ENCODE assay signal across 17 cellular contexts in the genomic region with DNA sequence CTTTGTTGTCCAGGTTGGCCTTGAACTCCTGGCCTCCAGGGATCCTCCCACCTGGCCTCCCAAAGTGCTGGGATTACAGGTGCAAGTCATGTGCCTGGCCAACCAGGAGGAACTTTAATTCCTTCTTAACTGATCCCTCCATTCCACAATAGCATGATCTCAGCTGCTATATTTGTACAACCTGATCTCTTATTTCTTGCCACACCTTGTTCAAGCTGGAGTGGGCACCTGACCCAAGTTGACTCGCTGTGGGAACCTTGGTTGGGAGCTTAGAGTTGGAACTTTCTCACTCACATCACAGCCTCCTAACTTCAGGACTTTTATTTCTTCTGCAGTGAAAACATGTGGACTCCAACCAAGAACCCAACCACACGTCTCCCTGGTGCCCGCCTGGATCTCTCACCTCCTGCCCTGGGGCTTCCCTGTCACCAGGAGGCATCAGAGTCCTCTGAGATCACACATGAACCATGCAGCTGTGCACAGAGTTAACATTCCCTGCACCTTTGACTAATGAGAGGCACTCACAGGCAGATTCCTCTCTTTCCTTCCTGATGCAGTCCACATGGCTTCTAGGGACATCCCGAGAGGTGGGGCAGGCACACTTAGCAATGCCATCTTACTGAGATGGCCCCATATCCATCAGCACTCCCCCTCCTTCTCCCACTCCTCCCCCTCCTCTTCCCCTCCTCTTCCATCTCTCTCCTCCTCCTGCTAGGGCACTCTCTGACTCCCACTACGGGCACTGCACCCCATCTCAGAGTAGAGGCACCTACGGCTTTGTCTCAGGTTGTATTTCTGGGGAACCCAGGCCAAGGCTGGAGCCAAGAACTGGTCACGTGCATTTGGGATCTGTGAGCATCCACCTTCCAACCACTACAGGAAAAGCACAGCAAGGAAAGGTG. TPM values are rescaled to one million over a fixed set of nuclear protein-coding genes. Genes with fewer than 3 reads are reported as not detected.
DNase-seq lines count a peak whose midpoint lies in the region; ATAC-seq, FAIRE-seq and TF ChIP-seq lines count a peak whose summit lies in the region.
"Had no signal": no experiment of that assay in that cellular context is flagged by ENCODE, and none has a peak within 500 bp of the region (broad histone marks: within the 10 kb centered on the region; RNA-seq: fewer than 3 reads in every experiment).

No MANE protein-coding gene starts in this region.

- H3K4me2 ChIP-seq in A549, result no peak overlapping the region

- TF ChIP-seq POLR2A in A549 (IDR thresholded peaks at IDR 0.05; ENCODE audit: low read length), result no peak
- no peak for TF ChIP-seq POLR2A in right lobe of liver (IDR thresholded peaks at IDR 0.05)

- H3K4me3 ChIP-seq in A549 (no peak overlapping the region), RWPE2 (ENCODE audit: severe bottlenecking) (no peak overlapping the region), right lobe of liver (no peak overlapping the region), H7 (ENCODE audit: insufficient read depth, low read depth, low read length) (no peak overlapping the region)
- no peak overlapping the region for H3K4me3 ChIP-seq in CD8-positive, alpha-beta T cell (ENCODE audit: low read depth, low read length)
- H3K4me3 ChIP-seq: GM12878, skin epidermis had no signal

- peaks cover 12% of the 10 kb centered on the region for H3K36me3 ChIP-seq in RWPE2 (ENCODE audit: low read depth)
- peaks cover 0 to 11% (median 2%) of the 10 kb centered on the region in 4 donors for H3K36me3 ChIP-seq in right lobe of liver
- no peaks in the 10 kb centered on the region for H3K36me3 ChIP-seq in H7 (replicated peaks; ENCODE audit: control insufficient read depth, insufficient read depth, low read length)
- H3K36me3 ChIP-seq in CD8-positive, alpha-beta T cell (ENCODE audit: insufficient read depth, low read length), result no peaks in the 10 kb centered on the region

- FAIRE-seq in A549 (lab: Jason Lieb, UNC), result no peak
- FAIRE-seq: GM12878 had no signal

- H3K27me3 ChIP-seq in RWPE2 (ENCODE audit: insufficient read depth, poor library complexity, severe bottlenecking), result no peaks in the 10 kb centered on the region
- H3K27me3 ChIP-seq in right lobe of liver, result no peaks in the 10 kb centered on the region
- no peaks in the 10 kb centered on the region for H3K27me3 ChIP-seq in H7 (ENCODE audit: control insufficient read depth, insufficient read depth, low read length)
- no peaks in the 10 kb centered on the region for H3K27me3 ChIP-seq in CD8-positive, alpha-beta T cell (ENCODE audit: insufficient read depth, low read length)

- no peaks in the 10 kb centered on the region for H3K9me3 Mint-ChIP-seq in CD8-positive, alpha-beta T cell
- H3K9me3 Mint-ChIP-seq: activated B cell treated with CpG ODN at 0.5 μM for 24 hours; activated naive CD4-positive, alpha-beta T cell treated with anti-CD3 and anti-CD28 coated beads, Interleukin-2, amount 10 ng/mL, durations not matched to agents 7 days and 5 days; brain had no signal

- H3K4me3 Mint-ChIP-seq in CD8-positive, alpha-beta T cell, result no peak overlapping the region
- H3K4me3 Mint-ChIP-seq: activated B cell treated with CpG ODN at 0.5 μM for 24 hours; activated naive CD4-positive, alpha-beta T cell treated with anti-CD3 and anti-CD28 coated beads, Interleukin-2, amount 10 ng/mL, durations not matched to agents 7 days and 5 days had no signal

- H3K9me3 ChIP-seq in A549 (no peaks in the 10 kb centered on the region), RWPE2 (ENCODE audit: severe bottlenecking) (no peaks in the 10 kb centered on the region), right lobe of liver (no peaks in the 10 kb centered on the region)
- no peaks in the 10 kb centered on the region for H3K9me3 ChIP-seq in CD8-positive, alpha-beta T cell (ENCODE audit: low read length)

- WGBS in A549 (ENCODE audit: missing lambda C conversion rate), result 83% methylated on average over 7 of the region's 7 CpGs
- WGBS in right lobe of liver (ENCODE audit: insufficient coverage, low coverage, low lambda C conversion rate, missing lambda C conversion rate), result 86% methylated on average over 6 of the region's 7 CpGs

- no peaks in the 10 kb centered on the region for H3K4me1 Mint-ChIP-seq in CD8-positive, alpha-beta T cell (ENCODE audit: low read depth)
- H3K4me1 Mint-ChIP-seq: activated B cell treated with CpG ODN at 0.5 μM for 24 hours; activated naive CD4-positive, alpha-beta T cell treated with anti-CD3 and anti-CD28 coated beads, Interleukin-2, amount 10 ng/mL, durations not matched to agents 7 days and 5 days; brain had no signal

- DNase-seq in A549 (ENCODE audit: low read depth in 1 of 2, low spot score in 1 of 2) (peak in 1 of 2 experiments; percentile 20), EH (ENCODE audit: low read depth) (peak; percentile 15), RWPE2 (ENCODE audit: low spot score) (peak; percentile 45), right lobe of liver (no peak), ureter (ENCODE audit: low spot score) (no peak), NCI-H1436 (lab: John Stamatoyannopoulos, UW) (no peak), H7 (no peak)
- DNase-seq in CD8-positive, alpha-beta T cell, result no peak
- DNase-seq: activated B cell treated with CpG ODN at 0.5 μM for 24 hours; activated naive CD4-positive, alpha-beta T cell treated with anti-CD3 and anti-CD28 coated beads, Interleukin-2, amount 10 ng/mL, durations not matched to agents 7 days and 5 days; DMS79 treated with DMSO at 0.1 percent for 48 hours; OCI-M1; stimulated activated naive CD4-positive, alpha-beta T cell treated with Interleukin-2 at 50 U/mL for 16 hours; SW 1271 had no signal

- H3K4me1 ChIP-seq in A549 (no peaks in the 10 kb centered on the region), RWPE2 (ENCODE audit: insufficient read depth, poor library complexity, severe bottlenecking) (no peaks in the 10 kb centered on the region), right lobe of liver (no peaks in the 10 kb centered on the region)
- no peaks in the 10 kb centered on the region for H3K4me1 ChIP-seq in CD8-positive, alpha-beta T cell (ENCODE audit: insufficient read depth, low read length)

- ATAC-seq in A549 (peak; percentile 61 to 63), RWPE2 (ENCODE audit: low read depth) (peak; percentile 38; the same call in 2 of the 3 replicates), right lobe of liver (peak in 3 of 4 donors; percentile 20 to 38 (median 36))
- no peak for ATAC-seq in CD8-positive, alpha-beta T cell
- ATAC-seq: GM12878 had no signal

- no peaks in the 10 kb centered on the region for H3K27me3 Mint-ChIP-seq in CD8-positive, alpha-beta T cell (ENCODE audit: low read depth)
- H3K27me3 Mint-ChIP-seq: activated B cell treated with CpG ODN at 0.5 μM for 24 hours; activated naive CD4-positive, alpha-beta T cell treated with anti-CD3 and anti-CD28 coated beads, Interleukin-2, amount 10 ng/mL, durations not matched to agents 7 days and 5 days; brain had no signal

- no peak for TF ChIP-seq CTCF in A549 (IDR thresholded peaks at IDR 0.05)
- TF ChIP-seq CTCF in RWPE2 (IDR thresholded peaks at IDR 0.05; ENCODE audit: poor library complexity, severe bottlenecking), result no peak
- TF ChIP-seq CTCF in right lobe of liver (IDR thresholded peaks at IDR 0.05), result no peak
- no peak for TF ChIP-seq CTCF in CD8-positive, alpha-beta T cell (IDR thresholded peaks at IDR 0.05)

- H3K27ac Mint-ChIP-seq in CD8-positive, alpha-beta T cell, result no peak overlapping the region
- H3K27ac Mint-ChIP-seq: activated B cell treated with CpG ODN at 0.5 μM for 24 hours; activated naive CD4-positive, alpha-beta T cell treated with anti-CD3 and anti-CD28 coated beads, Interleukin-2, amount 10 ng/mL, durations not matched to agents 7 days and 5 days had no signal

- POLR2A ChIA-PET in A549 (lab: Yijun Ruan, JAX), result no interaction called here
- POLR2A ChIA-PET in CD8-positive, alpha-beta T cell (lab: Charles Lee), result no interaction called here

- CTCF ChIA-PET in A549 (lab: Yijun Ruan, JAX), result interaction anchor here (0.5 kb wide), 1 partner anchor 59 kb away, joined by 5 read pairs; no protein-coding TSS in a partner anchor
- CTCF ChIA-PET in CD8-positive, alpha-beta T cell (lab: Charles Lee), result no interaction called here

- no peak overlapping the region for H3K27ac ChIP-seq in A549
- H3K27ac ChIP-seq in RWPE2 (ENCODE audit: poor library complexity, severe bottlenecking), result no peak overlapping the region
- no peak overlapping the region for H3K27ac ChIP-seq in right lobe of liver
- no peak overlapping the region for H3K27ac ChIP-seq in CD8-positive, alpha-beta T cell (ENCODE audit: low read depth, low read length)
- H3K27ac ChIP-seq: skin epidermis had no signal

- intact Hi-C loops in right lobe of liver (cut with DNase I), result no loop called here
- intact Hi-C loops in CD8-positive, alpha-beta T cell (cut with DNase I, micrococcal nuclease), result no loop called here

- H3K36me3 Mint-ChIP-seq in CD8-positive, alpha-beta T cell, result peaks cover 23% of the 10 kb centered on the region

- no peak for TF ChIP-seq EP300 in A549 (IDR thresholded peaks at IDR 0.05)

- TF ChIP-seq RAD21 in A549 (conservative IDR thresholded peaks at IDR 0.05 in 1 of 2, IDR thresholded peaks at IDR 0.05 in 1 of 2), result no peak

TF ChIP-seq in A549, 52 proteins besides CTCF, POLR2A, EP300 and RAD21:
- no peak for TF ChIP-seq CBX8 (IDR thresholded peaks at IDR 0.05)

RNA-seq across cellular contexts. Expression of gene CYFIP1, which starts 9.7 kb away (rescaled TPM):
- polyA plus RNA-seq in A549 (2011; rRNA removed), result 68.2 and 83.3 TPM in 2 replicates
- polyA plus RNA-seq in A549 (2012; cell fraction: cytosol; rRNA removed), result 60.4 TPM in 2 replicates
- 124 and 168 TPM in 2 replicates for polyA plus RNA-seq in A549 (2012; cell fraction: nucleus; rRNA removed)
- polyA plus RNA-seq in A549 (2017; fragmentation: RNase III; extraction: RNeasy Plus Mini Kit Qiagen cat#74134 plus additional on column Dnase treatment), result 69.4 to 71.2 TPM (median 70.8 TPM) in 3 replicates
- polyA minus RNA-seq in A549 (2011; rRNA and poly(A)+ RNA removed), result 112 and 132 TPM in 2 replicates
- 10 to 100 TPM; 44.3 to 73.2 (median 50.7) TPM for total RNA-seq in right lobe of liver
- 129 TPM for total RNA-seq in ureter
- 84.2 and 85.7 TPM in 2 replicates for total RNA-seq in H7 (2014; rRNA removed; shearing (Covaris generic))
- total RNA-seq in CD8-positive, alpha-beta T cell, result 1 to 10 TPM; 1.7 to 2.5 TPM

RNA-seq across cellular contexts. Expression of gene TUBGCP5, which starts 49.5 kb away (rescaled TPM):
- polyA plus RNA-seq in A549 (2011; rRNA removed) (35.5 and 41.0 TPM in 2 replicates), A549 (2017; fragmentation: RNase III; extraction: RNeasy Plus Mini Kit Qiagen cat#74134 plus additional on column Dnase treatment) (26.3 to 31.5 TPM (median 31.1 TPM) in 3 replicates)
- polyA plus RNA-seq in A549 (2012; cell fraction: cytosol; rRNA removed), result 13.7 and 14.6 TPM in 2 replicates
- 15.4 and 21.0 TPM in 2 replicates for polyA plus RNA-seq in A549 (2012; cell fraction: nucleus; rRNA removed)
- 23.1 and 23.8 TPM in 2 replicates for polyA minus RNA-seq in A549 (2011; rRNA and poly(A)+ RNA removed)
- total RNA-seq in right lobe of liver (10 to 100 TPM in 3 of 6 experiments, 1 to 10 TPM in 3; 7.1 to 15.6 (median 11.0) TPM), ureter (28.5 TPM)
- total RNA-seq in H7 (2014; rRNA removed; shearing (Covaris generic)), result 19.2 and 26.1 TPM in 2 replicates
- 10 to 100 TPM; 34.4 to 38.5 TPM for total RNA-seq in CD8-positive, alpha-beta T cell

Comparison
In these comparisons a context has a peak if more than half of its experiments do, and no peak if none do; other contexts are left out.
1. DNase-seq: peak in EH (single experiment) and RWPE2 (single experiment); none in right lobe of liver (0 of 3), ureter (single experiment), NCI-H1436 (single experiment), H7 (single experiment) and CD8-positive, alpha-beta T cell (0 of 7).
2. RNA of gene CYFIP1, which starts 9.7 kb away (total RNA-seq): 129 TPM in ureter (single experiment), 84.2 to 85.7 TPM in H7 and 44.3 to 73.2 TPM in right lobe of liver; 1.7 to 2.5 TPM in CD8-positive, alpha-beta T cell; every median in the first group is over 10 times any median in the second.